In the genomic region with DNA sequence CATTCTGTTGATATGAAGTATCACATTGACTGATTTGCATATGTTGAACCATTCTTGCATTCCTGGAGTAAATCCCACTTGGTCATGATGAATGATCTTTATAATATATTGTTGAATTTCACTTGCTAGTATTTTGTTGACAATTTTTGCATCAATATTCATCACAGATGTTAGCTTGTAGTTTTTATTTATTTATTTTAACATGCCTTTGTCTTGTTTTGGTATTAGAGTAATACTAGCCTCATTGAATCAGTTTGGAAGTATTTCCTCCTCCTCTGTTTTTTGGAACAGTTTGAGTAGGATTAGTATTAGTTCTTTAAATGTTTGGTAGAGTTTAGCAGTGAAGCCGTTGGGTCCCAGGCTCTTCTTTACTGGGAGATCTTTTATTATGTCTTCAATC, we compare ENCODE assay signal across 36 cellular contexts. TPM values are rescaled to one million over a fixed set of nuclear protein-coding genes. Genes with fewer than 3 reads are reported as not detected.
"Had no signal": no experiment of that assay in that cellular context is flagged by ENCODE, and none has a peak within 500 bp of the region (broad histone marks: within the 10 kb centered on the region; RNA-seq: fewer than 3 reads in every experiment).

No MANE protein-coding gene starts in this region.

- H3K36me3 ChIP-seq: adrenal gland, brain microvascular endothelial cell, breast epithelium had no signal

- ATAC-seq: activated CD8-positive, alpha-beta T cell treated with anti-CD3 and anti-CD28 coated beads for 36 hours; activated naive CD4-positive, alpha-beta T cell treated with anti-CD3 and anti-CD28 coated beads, Interleukin-2, amount 50 U/mL, for 72 hours; activated T-cell treated with anti-CD3 and anti-CD28 coated beads, Interleukin-2, amount 50 U/mL, for 4 hours; activated T-cell treated with anti-CD3 and anti-CD28 coated beads, Interleukin-2, amount 50 U/mL, for 72 hours; activated T-helper 17 cell treated with anti-CD3 and anti-CD28 coated beads, Interleukin-2, amount 50 U/mL, for 72 hours; body of pancreas had no signal

- H3K27me3 ChIP-seq: adrenal gland, body of pancreas, brain microvascular endothelial cell, breast epithelium had no signal

- FAIRE-seq: astrocyte, TTC549 had no signal

- H3K4me3 ChIP-seq: adrenal gland, body of pancreas, breast epithelium had no signal

- DNase-seq: activated B cell treated with CpG ODN at 0.5 μM for 24 hours; activated CD4-positive, alpha-beta memory T cell treated with anti-CD3 and anti-CD28 coated beads for 36 hours; activated CD4-positive, alpha-beta T cell treated with anti-CD3 and anti-CD28 coated beads for 4 hours; activated CD4-positive, alpha-beta T cell treated with anti-CD3 and anti-CD28 coated beads, Interleukin-2, amount 10 ng/mL, durations not matched to agents 24 days and 14 days; activated CD4-positive, alpha-beta T cell treated with anti-CD3 and anti-CD28 coated beads, Interleukin-2, amount 50 U/mL, for 1 hour; activated CD4-positive, alpha-beta T cell treated with anti-CD3 and anti-CD28 coated beads, Interleukin-2, amount 50 U/mL, for 4 hours; activated CD4-positive, CD25-positive, alpha-beta regulatory T cell treated with anti-CD3 and anti-CD28 coated beads, Interleukin-2, amount 50 U/mL, for 72 hours; activated CD8-positive, alpha-beta memory T cell treated with anti-CD3 and anti-CD28 coated beads, Interleukin-2, amount 50 U/mL, for 4 hours; activated CD8-positive, alpha-beta T cell treated with anti-CD3 and anti-CD28 coated beads for 36 hours; activated effector memory CD4-positive, alpha-beta T cell treated with anti-CD3 and anti-CD28 coated beads, Interleukin-2, amount 50 U/mL, for 16 hours; activated gamma-delta T cell treated with Interleukin-2 at 50 U/mL for 16 hours; activated naive CD4-positive, alpha-beta T cell; activated naive CD4-positive, alpha-beta T cell treated with anti-CD3 and anti-CD28 coated beads for 36 hours; activated naive CD4-positive, alpha-beta T cell treated with anti-CD3 and anti-CD28 coated beads, Interleukin-2, amount 50 U/mL, for 16 hours; activated naive CD8-positive, alpha-beta T cell treated with anti-CD3 and anti-CD28 coated beads for 36 hours; activated T-cell treated with anti-CD3 and anti-CD28 coated beads for 4 hours; activated T-cell treated with anti-CD3 and anti-CD28 coated beads, Interleukin-2, amount 50 U/mL, for 1 hour; activated T-cell treated with anti-CD3 and anti-CD28 coated beads, Interleukin-2, amount 50 U/mL, for 4 hours; activated T-cell treated with anti-CD3 and anti-CD28 coated beads, Interleukin-2, amount 50 U/mL, for 72 hours; adrenal gland; amniotic stem cell; aorta; body of pancreas; brain microvascular endothelial cell; central memory CD4-positive, alpha-beta T cell; T-helper 1 cell; T-helper 2 cell; T-helper 9 cell had no signal

- H3K27ac ChIP-seq: adrenal gland, body of pancreas, brain microvascular endothelial cell, breast epithelium, VCaP had no signal

- H3K9me3 ChIP-seq: adrenal gland, body of pancreas had no signal

- H3K4me1 ChIP-seq: adrenal gland, body of pancreas, breast epithelium had no signal

RNA-seq across cellular contexts. Expression of a gene that starts 13.9 kb away (rescaled TPM):
- total RNA-seq: activated B cell treated with CpG ODN at 0.5 μM for 24 hours; activated CD4-positive, alpha-beta memory T cell treated with anti-CD3 and anti-CD28 coated beads for 36 hours; activated CD4-positive, alpha-beta T cell treated with anti-CD3 and anti-CD28 coated beads, Interleukin-2, amount 10 ng/mL, durations not matched to agents 24 days and 14 days; activated CD8-positive, alpha-beta memory T cell treated with anti-CD3 and anti-CD28 coated beads for 36 hours; activated CD8-positive, alpha-beta T cell treated with anti-CD3 and anti-CD28 coated beads for 36 hours; activated naive CD4-positive, alpha-beta T cell treated with anti-CD3 and anti-CD28 coated beads for 36 hours; activated naive CD4-positive, alpha-beta T cell treated with anti-CD3 and anti-CD28 coated beads, Interleukin-2, amount 50 U/mL, for 72 hours; activated naive CD8-positive, alpha-beta T cell treated with anti-CD3 and anti-CD28 coated beads for 36 hours; activated T-cell treated with anti-CD3 and anti-CD28 coated beads, Interleukin-2, amount 50 U/mL, for 72 hours; activated T-helper 1 cell treated with anti-CD3 and anti-CD28 coated beads, Interleukin-12 subunit alpha, Interleukin-12 subunit beta, Interleukin-2, Interleukin-4 antibody, amounts not matched to agents 30 ng/mL and 10 ng/mL and 1 ng/mL, durations not matched to agents 14 hours and 24 hours and 36 hours; activated T-helper 17 cell treated with anti-CD3 and anti-CD28 coated beads, Interleukin-2, amount 50 U/mL, for 72 hours; astrocyte had no signal

RNA-seq across cellular contexts. Expression of a gene that starts 45.3 kb away (rescaled TPM):
- total RNA-seq: activated B cell treated with CpG ODN at 0.5 μM for 24 hours; activated CD4-positive, alpha-beta memory T cell treated with anti-CD3 and anti-CD28 coated beads for 36 hours; activated CD4-positive, alpha-beta T cell treated with anti-CD3 and anti-CD28 coated beads, Interleukin-2, amount 10 ng/mL, durations not matched to agents 24 days and 14 days; activated CD8-positive, alpha-beta memory T cell treated with anti-CD3 and anti-CD28 coated beads for 36 hours; activated CD8-positive, alpha-beta T cell treated with anti-CD3 and anti-CD28 coated beads for 36 hours; activated naive CD4-positive, alpha-beta T cell treated with anti-CD3 and anti-CD28 coated beads for 36 hours; activated naive CD4-positive, alpha-beta T cell treated with anti-CD3 and anti-CD28 coated beads, Interleukin-2, amount 50 U/mL, for 72 hours; activated naive CD8-positive, alpha-beta T cell treated with anti-CD3 and anti-CD28 coated beads for 36 hours; activated T-cell treated with anti-CD3 and anti-CD28 coated beads, Interleukin-2, amount 50 U/mL, for 72 hours; activated T-helper 1 cell treated with anti-CD3 and anti-CD28 coated beads, Interleukin-12 subunit alpha, Interleukin-12 subunit beta, Interleukin-2, Interleukin-4 antibody, amounts not matched to agents 30 ng/mL and 10 ng/mL and 1 ng/mL, durations not matched to agents 14 hours and 24 hours and 36 hours; activated T-helper 17 cell treated with anti-CD3 and anti-CD28 coated beads, Interleukin-2, amount 50 U/mL, for 72 hours; astrocyte had no signal
